ENCODE assay signal across 28 cellular contexts in the genomic region with DNA sequence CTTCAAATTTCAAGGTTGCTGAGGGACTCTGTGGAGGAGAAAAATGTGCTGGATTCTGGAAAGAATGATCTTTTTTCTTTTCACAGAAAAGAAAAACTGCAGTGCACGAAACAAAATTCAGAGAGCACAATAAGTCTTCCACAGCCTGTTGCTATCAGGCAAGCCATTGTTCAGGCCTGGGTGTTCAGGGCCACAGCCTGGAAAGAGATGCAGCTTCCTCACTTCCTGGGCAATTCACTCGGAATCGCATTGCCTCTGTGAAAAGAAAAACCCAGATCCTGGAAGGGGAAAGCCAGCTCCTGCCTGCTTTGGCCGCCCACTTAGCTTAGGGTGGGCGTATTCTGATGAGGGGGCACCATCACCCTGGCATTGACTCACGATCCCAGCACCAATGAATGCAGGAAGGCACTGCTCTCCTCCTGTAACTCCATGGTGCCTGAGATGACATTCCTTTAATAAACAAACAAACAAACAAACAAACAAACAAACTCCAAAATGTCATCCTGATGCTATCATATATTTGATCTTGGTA.
A peak's percentile ranks its signal among the peaks of the same experiment; 100 is the strongest.
DNase-seq lines count a peak whose midpoint lies in the region; ATAC-seq, FAIRE-seq and TF ChIP-seq lines count a peak whose summit lies in the region.
"Had no signal": no experiment of that assay in that cellular context is flagged by ENCODE, and none has a peak within 500 bp of the region (broad histone marks: within the 10 kb centered on the region; RNA-seq: fewer than 3 reads in every experiment).

No MANE protein-coding gene starts in this region.

- no peak overlapping the region for H2BK120ac ChIP-seq in H1 (replicated peaks; ENCODE audit: low read depth, low read length)

- WGBS in H1 (ENCODE audit: extremely low coverage in 1 of 2, insufficient coverage in 1 of 2, insufficient read length in 1 of 2, insufficient replicate concordance in 2 of 2, low coverage in 1 of 2, low lambda C conversion rate in 2 of 2, missing lambda C conversion rate in 1 of 2), 2 experiments, result 93% methylated on average over 6 of the region's 6 CpGs; no CpG with 5 or more reads in 1 of the 2 experiments
- WGBS in heart left ventricle, 4 donors, result 63 to 73% (median 70%) methylated on average over 6 of the region's 6 CpGs

- H3K79me2 ChIP-seq in GM23338 (replicated peaks; ENCODE audit: insufficient read depth) (no peaks in the 10 kb centered on the region), H1 (ENCODE audit: control insufficient read depth in 1 of 2, insufficient read depth in 2 of 2, low read length in 2 of 2) (no peaks in the 10 kb centered on the region)

- no peak overlapping the region for H2BK15ac ChIP-seq in H1 (ENCODE audit: low read length)

- H3K9me3 Mint-ChIP-seq in GM23338, result no peaks in the 10 kb centered on the region; the same call in 2 of the 3 replicates
- H3K9me3 Mint-ChIP-seq in stimulated activated effector memory CD8-positive, alpha-beta T cell treated with anti-CD3 and anti-CD28 coated beads, Interleukin-12 subunit alpha, Interleukin-12 subunit beta, amount 100 ng/mL, for 72 hours, result no peaks in the 10 kb centered on the region

- H3K4me3 Mint-ChIP-seq in GM23338, result no peak overlapping the region
- no peak overlapping the region for H3K4me3 Mint-ChIP-seq in stimulated activated effector memory CD8-positive, alpha-beta T cell treated with anti-CD3 and anti-CD28 coated beads, Interleukin-12 subunit alpha, Interleukin-12 subunit beta, amount 100 ng/mL, for 72 hours
- H3K4me3 Mint-ChIP-seq: B cell; CD8-positive, alpha-beta T cell had no signal

- no peak for TF ChIP-seq EP300 in H1 (IDR thresholded peaks at IDR 0.05; ENCODE audit: borderline replicate concordance in 1 of 2, low read depth in 2 of 2, low read length in 2 of 2)

- no peak overlapping the region for H2BK20ac ChIP-seq in H1 (ENCODE audit: low read length)

- H2AFZ ChIP-seq in GM23338 (peak overlapping the region; percentile 80), H1 (ENCODE audit: low read length) (0 out of 2 replicates have a peak overlapping the region, but pooled peaks have one; percentile 75)

- no peak overlapping the region for H3K56ac ChIP-seq in H1 (replicated peaks; ENCODE audit: insufficient read length, low read depth, low read length)

- H3K4ac ChIP-seq in H1 (replicated peaks; ENCODE audit: insufficient read length, low read depth, low read length), result no peak overlapping the region

- no peaks in the 10 kb centered on the region for H3K4me1 ChIP-seq in GM23338 (ENCODE audit: insufficient read depth)
- H3K4me1 ChIP-seq in H1 (replicated peaks in 1 of 4; ENCODE audit: control insufficient read depth in 3 of 4, insufficient read depth in 4 of 4, low read length in 3 of 4), result no peaks in the 10 kb centered on the region
- H3K4me1 ChIP-seq in heart left ventricle, result no peaks in the 10 kb centered on the region
- H3K4me1 ChIP-seq: Caco-2, SJSA1 had no signal

- no peak for TF ChIP-seq CTCF in GM23338 (conservative IDR thresholded peaks at IDR 0.05; ENCODE audit: low read depth in 2 of 2)
- TF ChIP-seq CTCF in H1 (IDR thresholded peaks at IDR 0.05; ENCODE audit: control extremely low read depth in 1 of 3, insufficient read depth in 1 of 3, low read depth in 1 of 3, low read length in 3 of 3), result no peak
- TF ChIP-seq CTCF in heart left ventricle (IDR thresholded peaks at IDR 0.05), result no peak

- no peak for DNase-seq in GM23338 (ENCODE audit: low spot score)
- DNase-seq in H1 (ENCODE audit: low read depth in 1 of 2, low spot score in 2 of 2), result no peak
- peak; percentile 39 for DNase-seq in medulla oblongata (ENCODE audit: extremely low spot score)
- DNase-seq in stimulated activated effector memory CD8-positive, alpha-beta T cell treated with anti-CD3 and anti-CD28 coated beads, Interleukin-12 subunit alpha, Interleukin-12 subunit beta, amount 100 ng/mL, for 72 hours (ENCODE audit: low spot score in 2 of 2), result no peak
- DNase-seq in heart left ventricle, result no peak
- DNase-seq: Caco-2; CD8-positive, alpha-beta T cell; EL; GDM1; IMR-90; KG1; MM.1S; NCI-H1417; NCI-H1694; NCI-H2029 treated with DMSO at 0.1 percent for 48 hours; NCI-H2171; NCI-H226; NCI-H510A; NCI-H69; Right ventricle myocardium superior; RPMI8226 had no signal

- H3K4me1 Mint-ChIP-seq in GM23338, result no peaks in the 10 kb centered on the region
- peaks cover 31% of the 10 kb centered on the region for H3K4me1 Mint-ChIP-seq in stimulated activated effector memory CD8-positive, alpha-beta T cell treated with anti-CD3 and anti-CD28 coated beads, Interleukin-12 subunit alpha, Interleukin-12 subunit beta, amount 100 ng/mL, for 72 hours
- H3K4me1 Mint-ChIP-seq: B cell had no signal

- H3K9me2 ChIP-seq in GM23338 (ENCODE audit: insufficient read depth), result peaks cover 4% of the 10 kb centered on the region; the same call in 1 of the 2 replicates

- no peaks in the 10 kb centered on the region for H4K20me1 ChIP-seq in GM23338 (replicated peaks; ENCODE audit: insufficient read depth)
- no peaks in the 10 kb centered on the region for H4K20me1 ChIP-seq in H1 (replicated peaks in 1 of 2; ENCODE audit: control insufficient read depth in 1 of 2, insufficient read depth in 2 of 2, low read length in 2 of 2)

- H3K23me2 ChIP-seq in H1 (ENCODE audit: low read depth, low read length), result no peaks in the 10 kb centered on the region

- H3K27me3 Mint-ChIP-seq in GM23338 (ENCODE audit: insufficient read depth, low read depth, poor library complexity), result no peaks in the 10 kb centered on the region
- H3K27me3 Mint-ChIP-seq: B cell had no signal

- H3K36me3 Mint-ChIP-seq in GM23338 (ENCODE audit: low read depth), result no peaks in the 10 kb centered on the region
- no peaks in the 10 kb centered on the region for H3K36me3 Mint-ChIP-seq in stimulated activated effector memory CD8-positive, alpha-beta T cell treated with anti-CD3 and anti-CD28 coated beads, Interleukin-12 subunit alpha, Interleukin-12 subunit beta, amount 100 ng/mL, for 72 hours
- H3K36me3 Mint-ChIP-seq: CD8-positive, alpha-beta T cell had no signal

- no peak overlapping the region for H3K14ac ChIP-seq in H1 (ENCODE audit: insufficient read length)

- CTCF ChIA-PET in H1 (lab: Charles Lee; ENCODE audit: partially characterized antibody), result no interaction called here

- intact Hi-C loops in heart left ventricle (cut with DNase I), result no loop called here

- no peak overlapping the region for H4K5ac ChIP-seq in H1 (ENCODE audit: insufficient read length, low read depth, low read length)

- no peak overlapping the region for H3K27ac ChIP-seq in GM23338 (ENCODE audit: low read depth)
- no peak overlapping the region for H3K27ac ChIP-seq in H1 (ENCODE audit: low read depth, low read length)
- no peak overlapping the region for H3K27ac ChIP-seq in heart left ventricle
- H3K27ac ChIP-seq: C4-2B, SJSA1 had no signal

- H3K27me3 ChIP-seq in GM23338 (ENCODE audit: insufficient read depth), result no peaks in the 10 kb centered on the region
- no peaks in the 10 kb centered on the region for H3K27me3 ChIP-seq in H1 (replicated peaks in 1 of 4; ENCODE audit: control insufficient read depth in 3 of 4, extremely low read depth in 1 of 4, insufficient read depth in 3 of 4, low read length in 3 of 4)
- no peaks in the 10 kb centered on the region for H3K27me3 ChIP-seq in heart left ventricle
- H3K27me3 ChIP-seq: SJSA1 had no signal

- ATAC-seq in GM23338 (no peak), HG02763 (IDR thresholded peaks at IDR 0.05; ENCODE audit: unreplicated experiment) (no peak), HG03135 (IDR thresholded peaks at IDR 0.05; ENCODE audit: unreplicated experiment) (no peak), heart left ventricle (no peak)
- ATAC-seq in stimulated activated effector memory CD8-positive, alpha-beta T cell treated with anti-CD3 and anti-CD28 coated beads, Interleukin-12 subunit alpha, Interleukin-12 subunit beta, amount 100 ng/mL, for 72 hours, result no peak
- ATAC-seq: CD8-positive, alpha-beta T cell; GM12878 had no signal

- H2BK5ac ChIP-seq in H1 (ENCODE audit: low read depth, low read length), result no peak overlapping the region

- no peak overlapping the region for H4K8ac ChIP-seq in H1 (ENCODE audit: extremely low read depth, insufficient read depth, low read length)

- H3K36me3 ChIP-seq in GM23338 (ENCODE audit: insufficient read depth) (no peaks in the 10 kb centered on the region), H1 (ENCODE audit: control insufficient read depth in 2 of 4, insufficient read depth in 4 of 4, low read length in 3 of 4) (no peaks in the 10 kb centered on the region), heart left ventricle (no peaks in the 10 kb centered on the region)
- H3K36me3 ChIP-seq: SJSA1 had no signal

- H3K4me3 ChIP-seq in GM23338 (no peak overlapping the region), H1 (ENCODE audit: extremely low read depth in 1 of 4, insufficient read depth in 2 of 4, low read depth in 3 of 4, low read length in 4 of 4) (no peak overlapping the region), heart left ventricle (no peak overlapping the region)
- H3K4me3 ChIP-seq: GM12878, SJSA1 had no signal

- no peak overlapping the region for H3K23ac ChIP-seq in H1 (ENCODE audit: insufficient read length)

- no peaks in the 10 kb centered on the region for H3F3A ChIP-seq in GM23338 (replicated peaks; ENCODE audit: low read depth)

- H2AK5ac ChIP-seq in H1 (ENCODE audit: low read depth, low read length), result no peak overlapping the region

- TF ChIP-seq POLR2A in H1 (IDR thresholded peaks at IDR 0.05; ENCODE audit: control extremely low read depth in 1 of 2, low read depth in 2 of 2, low read length in 2 of 2) (no peak), heart left ventricle (IDR thresholded peaks at IDR 0.05) (no peak)

- no peaks in the 10 kb centered on the region for H3K79me1 ChIP-seq in H1 (ENCODE audit: low read depth, low read length)

- H3K18ac ChIP-seq in H1 (ENCODE audit: extremely low read depth, low read length), result no peak overlapping the region

- H3K27ac Mint-ChIP-seq in GM23338, result no peak overlapping the region
- H3K27ac Mint-ChIP-seq in stimulated activated effector memory CD8-positive, alpha-beta T cell treated with anti-CD3 and anti-CD28 coated beads, Interleukin-12 subunit alpha, Interleukin-12 subunit beta, amount 100 ng/mL, for 72 hours, result peak overlapping the region; percentile 6
- H3K27ac Mint-ChIP-seq: B cell; CD8-positive, alpha-beta T cell had no signal

- H2BK12ac ChIP-seq in H1 (ENCODE audit: low read depth, low read length), result no peak overlapping the region

- H3K9me3 ChIP-seq in H1 (ENCODE audit: insufficient read depth in 2 of 2, low read depth in 1 of 2, low read length in 1 of 2) (no peaks in the 10 kb centered on the region), heart left ventricle (no peaks in the 10 kb centered on the region)
- H3K9me3 ChIP-seq: Caco-2, SJSA1 had no signal

- POLR2A ChIA-PET in H1 (lab: Charles Lee; ENCODE audit: partially characterized antibody), result no interaction called here

- H3K9ac ChIP-seq in H1 (replicated peaks in 1 of 4; ENCODE audit: extremely low read depth in 1 of 4, low read depth in 3 of 4, low read length in 3 of 4), result no peak overlapping the region

- no peak for FAIRE-seq in H1 (lab: Jason Lieb, UNC)
- FAIRE-seq: GM12878, H54 had no signal

- no peak for TF ChIP-seq RAD21 in H1 (IDR thresholded peaks at IDR 0.05 in 1 of 2, conservative IDR thresholded peaks at IDR 0.05 in 1 of 2; ENCODE audit: low read depth in 2 of 2, low read length in 2 of 2)

- H3K4me2 ChIP-seq in GM23338 (no peak overlapping the region), H1 (ENCODE audit: insufficient read depth in 1 of 2, low read depth in 2 of 2, low read length in 2 of 2) (no peak overlapping the region)

- H4K91ac ChIP-seq in H1 (replicated peaks; ENCODE audit: insufficient read length, low read length), result no peak overlapping the region
